Comparison of ENCODE assay signal across 10 cellular contexts in genomic region chr15:63896336-63897115, GRCh38.
DNase-seq lines count a peak whose midpoint lies in the region; ATAC-seq and TF ChIP-seq lines count a peak whose summit lies in the region.
"Had no signal": no experiment of that assay in that cellular context is flagged by ENCODE, and none has a peak within 500 bp of the region (broad histone marks: within the 10 kb centered on the region; RNA-seq: fewer than 3 reads in every experiment).

No MANE protein-coding gene starts in this region.

- H3K4me3 Mint-ChIP-seq in Caco-2 (ENCODE audit: unreplicated experiment), result no peak overlapping the region
- H3K4me3 Mint-ChIP-seq in T-helper 1 cell treated with Interleukin-12 subunit alpha and Interleukin-12 subunit beta and Interleukin-4 antibody, amounts not matched to agents 30 μg/mL and 1 μg/mL, for 36 hours, result peak overlapping the region; percentile 50

- H3K27ac ChIP-seq in cardiac muscle cell, result no peak overlapping the region
- H3K27ac ChIP-seq: ovary, SK-N-MC had no signal

- DNase-seq in Caco-2, result peak; percentile 30 to 62
- DNase-seq in cardiac muscle cell (ENCODE audit: low read depth in 1 of 2, low spot score in 1 of 2), result peak; percentile 33 to 70
- DNase-seq in stimulated activated CD8-positive, alpha-beta memory T cell treated with anti-CD3 and anti-CD28 coated beads, Interleukin-2, amount 100 ng/mL, for 48 hours (ENCODE audit: low read depth in 2 of 2), result peak; percentile 26 to 31
- no peak for DNase-seq in NCI-H128 (lab: John Stamatoyannopoulos, UW; ENCODE audit: unreplicated experiment)
- no peak for DNase-seq in iPS-NIHi11 (ENCODE audit: low spot score)

- no peaks in the 10 kb centered on the region for H3K36me3 Mint-ChIP-seq in Caco-2 (ENCODE audit: insufficient read depth, unreplicated experiment)
- H3K36me3 Mint-ChIP-seq in T-helper 1 cell treated with Interleukin-12 subunit alpha and Interleukin-12 subunit beta and Interleukin-4 antibody, amounts not matched to agents 30 μg/mL and 1 μg/mL, for 36 hours (ENCODE audit: low read depth), result peaks cover 9% of the 10 kb centered on the region

- no peaks in the 10 kb centered on the region for H3K27me3 Mint-ChIP-seq in Caco-2 (ENCODE audit: insufficient read depth, unreplicated experiment)
- no peaks in the 10 kb centered on the region for H3K27me3 Mint-ChIP-seq in T-helper 1 cell treated with Interleukin-12 subunit alpha and Interleukin-12 subunit beta and Interleukin-4 antibody, amounts not matched to agents 30 μg/mL and 1 μg/mL, for 36 hours (ENCODE audit: low read depth)

- H3K36me3 ChIP-seq in Caco-2 (ENCODE audit: control insufficient read depth, insufficient read depth, low read length), result no peaks in the 10 kb centered on the region
- no peaks in the 10 kb centered on the region for H3K36me3 ChIP-seq in cardiac muscle cell
- H3K36me3 ChIP-seq: ovary had no signal

- CTCF ChIA-PET in Caco-2 (lab: Charles Lee), result no interaction called here

- H3K4me1 ChIP-seq in Caco-2, result peaks cover 10% of the 10 kb centered on the region
- peaks cover 7% of the 10 kb centered on the region for H3K4me1 ChIP-seq in cardiac muscle cell (ENCODE audit: low read depth)

- no peaks in the 10 kb centered on the region for H3K9me3 Mint-ChIP-seq in Caco-2 (ENCODE audit: unreplicated experiment)
- H3K9me3 Mint-ChIP-seq in T-helper 1 cell treated with Interleukin-12 subunit alpha and Interleukin-12 subunit beta and Interleukin-4 antibody, amounts not matched to agents 30 μg/mL and 1 μg/mL, for 36 hours, result peaks cover 4% of the 10 kb centered on the region

- H3K27me3 ChIP-seq in Caco-2 (replicated peaks; ENCODE audit: control insufficient read depth, insufficient read depth, low read length) (no peaks in the 10 kb centered on the region), cardiac muscle cell (no peaks in the 10 kb centered on the region)
- H3K27me3 ChIP-seq: ovary had no signal

- no TSS peak for BruUV-seq in Caco-2 (replicated peaks; lab: Mats Ljungman, UMichigan)

- peaks cover 9% of the 10 kb centered on the region for H3K4me1 Mint-ChIP-seq in Caco-2 (ENCODE audit: low read depth, unreplicated experiment)
- peaks cover 70% of the 10 kb centered on the region for H3K4me1 Mint-ChIP-seq in T-helper 1 cell treated with Interleukin-12 subunit alpha and Interleukin-12 subunit beta and Interleukin-4 antibody, amounts not matched to agents 30 μg/mL and 1 μg/mL, for 36 hours (ENCODE audit: low read depth)

- ATAC-seq in GM19328 (IDR thresholded peaks at IDR 0.05; ENCODE audit: unreplicated experiment) (peak; percentile 54), HG03175 (IDR thresholded peaks at IDR 0.05; ENCODE audit: unreplicated experiment) (peak; percentile 77)

- H3K4me3 ChIP-seq in Caco-2 (ENCODE audit: low read depth, low read length), result no peak overlapping the region
- H3K4me3 ChIP-seq in cardiac muscle cell, result no peak overlapping the region
- H3K4me3 ChIP-seq: ovary, SK-N-MC had no signal

- H3K9me3 ChIP-seq in Caco-2 (no peaks in the 10 kb centered on the region), cardiac muscle cell (ENCODE audit: low read depth) (no peaks in the 10 kb centered on the region)
- H3K9me3 ChIP-seq: ovary had no signal

- intact Hi-C loops in Caco-2 (cut with micrococcal nuclease; ENCODE audit: unreplicated experiment), result no loop called here

- H3K27ac Mint-ChIP-seq in Caco-2 (ENCODE audit: unreplicated experiment), result peak overlapping the region; percentile 53
- peak overlapping the region; percentile 81 for H3K27ac Mint-ChIP-seq in T-helper 1 cell treated with Interleukin-12 subunit alpha and Interleukin-12 subunit beta and Interleukin-4 antibody, amounts not matched to agents 30 μg/mL and 1 μg/mL, for 36 hours

- POLR2A ChIA-PET in Caco-2 (lab: Charles Lee), result no interaction called here

- no peak for TF ChIP-seq CTCF in Caco-2 (IDR thresholded peaks at IDR 0.05; ENCODE audit: insufficient read depth in 1 of 2, low read depth in 1 of 2, low read length in 1 of 2, severe bottlenecking in 1 of 2, unreplicated experiment in 1 of 2)
- TF ChIP-seq CTCF in cardiac muscle cell (IDR thresholded peaks at IDR 0.05; ENCODE audit: low read depth, low read length), result no peak

Comparison
In these comparisons a context has a peak if more than half of its experiments do, and no peak if none do; other contexts are left out.
1. DNase-seq: peak in Caco-2 (2 of 2), cardiac muscle cell (2 of 2) and stimulated activated CD8-positive, alpha-beta memory T cell treated with anti-CD3 and anti-CD28 coated beads, Interleukin-2, amount 100 ng/mL, for 48 hours (2 of 2); none in NCI-H128 (single experiment) and iPS-NIHi11 (single experiment).